ENCODE assay signal across 12 cellular contexts in genomic region chr22:50299724-50300619, GRCh38. TPM values are rescaled to one million over a fixed set of nuclear protein-coding genes. Genes with fewer than 3 reads are reported as not detected.
DNase-seq lines count a peak whose midpoint lies in the region; ATAC-seq and TF ChIP-seq lines count a peak whose summit lies in the region.
"Had no signal": no experiment of that assay in that cellular context is flagged by ENCODE, and none has a peak within 500 bp of the region (broad histone marks: within the 10 kb centered on the region; RNA-seq: fewer than 3 reads in every experiment).

No MANE protein-coding gene starts in this region.

- H3K4me3 ChIP-seq in HFF-Myc (replicated peaks; ENCODE audit: low read depth, low read length) (peak overlapping the region; percentile 31), colonic mucosa (peak overlapping the region; percentile 41), subcutaneous abdominal adipose tissue (ENCODE audit: low read depth in 1 of 5, low read length in 5 of 5) (peak overlapping the region in 3 of 5 donors; percentile 38 to 49 (median 44))

- no peaks in the 10 kb centered on the region for H3K36me3 ChIP-seq in colonic mucosa
- H3K36me3 ChIP-seq in subcutaneous abdominal adipose tissue (ENCODE audit: control insufficient read depth in 5 of 5, insufficient read depth in 5 of 5, low read length in 5 of 5): peaks cover 0 to 8% (median 0%) of the 10 kb centered on the region in 5 donors

- H3K9ac ChIP-seq in colonic mucosa (ENCODE audit: low read depth in 2 of 2, low read length in 2 of 2) (peak overlapping the region; percentile 34 to 58), subcutaneous abdominal adipose tissue (ENCODE audit: low read length in 5 of 5) (peak overlapping the region in 1 of 5 donors; percentile 35)

- H3K9me3 ChIP-seq in colonic mucosa (no peaks in the 10 kb centered on the region), subcutaneous abdominal adipose tissue (ENCODE audit: control insufficient read depth in 5 of 5, low read length in 5 of 5) (no peaks in the 10 kb centered on the region)

- TF ChIP-seq CTCF in HFF-Myc (IDR thresholded peaks at IDR 0.05; ENCODE audit: low read depth, low read length, missing control alignments): no peak
- no peak for TF ChIP-seq CTCF in colonic mucosa (IDR thresholded peaks at IDR 0.05)

- H3K27ac ChIP-seq in colonic mucosa (peak overlapping the region; percentile 61), layer of hippocampus (ENCODE audit: low read depth, low read length) (peak overlapping the region; percentile 57), subcutaneous abdominal adipose tissue (ENCODE audit: low read depth, low read length) (no peak overlapping the region)
- H3K27ac ChIP-seq: WERI-Rb-1 had no signal

- H3K4me1 ChIP-seq in colonic mucosa (peaks cover 82% of the 10 kb centered on the region), subcutaneous abdominal adipose tissue (ENCODE audit: control insufficient read depth in 5 of 5, insufficient read depth in 5 of 5, low read length in 5 of 5) (peaks cover 1 to 75% (median 69%) of the 10 kb centered on the region in 5 donors)

- intact Hi-C loops in colonic mucosa (cut with DNase I): no loop called here

- ATAC-seq in HG03025 (IDR thresholded peaks at IDR 0.05; ENCODE audit: low FRiP score, unreplicated experiment): no peak

- DNase-seq in HFF-Myc (ENCODE audit: extremely low read depth, low read depth) (no peak), colonic mucosa (peak; percentile 95), NCI-H345 (lab: John Stamatoyannopoulos, UW) (no peak), middle frontal gyrus (ENCODE audit: extremely low spot score, low spot score) (no peak)
- no peak for DNase-seq in activated CD8-positive, alpha-beta memory T cell treated with anti-CD3 and anti-CD28 coated beads, Interleukin-2, amount 50 U/mL, for 48 hours
- DNase-seq: amniotic stem cell; NCI-H524; stimulated activated CD4-positive, alpha-beta T cell treated with anti-CD3 and anti-CD28 coated beads, Interleukin-4, amount 100 ng/mL, for 4 hours; WERI-Rb-1 had no signal

- H3K27me3 ChIP-seq in colonic mucosa (no peaks in the 10 kb centered on the region), layer of hippocampus (ENCODE audit: control insufficient read depth, insufficient read depth, low read length) (no peaks in the 10 kb centered on the region), subcutaneous abdominal adipose tissue (ENCODE audit: control insufficient read depth in 5 of 5, insufficient read depth in 4 of 5, low read length in 5 of 5) (no peaks in the 10 kb centered on the region)

RNA-seq across cellular contexts. Expression of gene PLXNB2, which starts 7.5 kb away (rescaled TPM):
- total RNA-seq in colonic mucosa: 100 to 1,000 TPM; 270 to 339 TPM

RNA-seq across cellular contexts. Expression of gene DENND6B, which starts 26.8 kb away (rescaled TPM):
- total RNA-seq in colonic mucosa: 1 to 10 TPM; 2.4 to 4.0 TPM

RNA-seq across cellular contexts. Expression of gene MAPK11, which starts 29.8 kb away (rescaled TPM):
- total RNA-seq in colonic mucosa: 1 to 10 TPM; 1.3 to 1.9 TPM

RNA-seq across cellular contexts. Expression of gene MAPK12, which starts 38.5 kb away (rescaled TPM):
- total RNA-seq in colonic mucosa: 1 to 10 TPM; 2.0 to 2.6 TPM

RNA-seq across cellular contexts. Expression of gene PPP6R2, which starts 43.2 kb away (rescaled TPM):
- total RNA-seq in colonic mucosa: 10 to 100 TPM; 34.1 to 55.9 TPM
